In genomic region chr4:119242417-119242816, GRCh38 we compare ENCODE assay signal across 1 cellular context.
TF ChIP-seq lines count a peak whose summit lies in the region.

No MANE protein-coding gene starts in this region.

TF ChIP-seq in GM23338, 12 proteins besides CTCF, POLR2A, EP300 and RAD21:
- TF ChIP-seq ZNF462 (CRISPR knock-in tag; IDR thresholded peaks at IDR 0.05) (no peak), EZH2phosphoT487 (IDR thresholded peaks at IDR 0.05; ENCODE audit: unreplicated experiment) (no peak), ZNF331 (CRISPR knock-in tag; IDR thresholded peaks at IDR 0.05; ENCODE audit: low read depth) (no peak), JUNB (IDR thresholded peaks at IDR 0.05; ENCODE audit: unreplicated experiment) (no peak), ETS1 (IDR thresholded peaks at IDR 0.05) (no peak), ZNF114 (CRISPR knock-in tag; IDR thresholded peaks at IDR 0.05) (no peak), POLR2AphosphoS5 (IDR thresholded peaks at IDR 0.05; ENCODE audit: low read depth) (no peak), EZH2 (IDR thresholded peaks at IDR 0.05; ENCODE audit: low read depth, unreplicated experiment) (no peak), NANOG (IDR thresholded peaks at IDR 0.05; ENCODE audit: borderline replicate concordance) (no peak), CREB1 (CRISPR knock-in tag; IDR thresholded peaks at IDR 0.05; ENCODE audit: low read depth) (no peak), REST (IDR thresholded peaks at IDR 0.05; ENCODE audit: unreplicated experiment) (no peak), STAT1 (IDR thresholded peaks at IDR 0.05; ENCODE audit: unreplicated experiment) (no peak)
